In genomic region chr3:30600572-30600971, GRCh38 we compare ENCODE assay signal across 1 cellular context.
TF ChIP-seq lines count a peak whose summit lies in the region.

No MANE protein-coding gene starts in this region.

TF ChIP-seq in A549, 52 proteins besides CTCF, POLR2A, EP300 and RAD21 (continued from another document):
- TF ChIP-seq PBX3 (IDR thresholded peaks at IDR 0.05): no peak
- TF ChIP-seq HOXB5 (CRISPR knock-in tag; IDR thresholded peaks at IDR 0.05): no peak
- TF ChIP-seq FOSB (CRISPR knock-in tag; IDR thresholded peaks at IDR 0.05): no peak
- no peak for TF ChIP-seq ATOH8 (CRISPR knock-in tag; IDR thresholded peaks at IDR 0.05; ENCODE audit: low read depth)
- no peak for TF ChIP-seq BCL3 (IDR thresholded peaks at IDR 0.05)
- TF ChIP-seq ELK1 (IDR thresholded peaks at IDR 0.05; ENCODE audit: low read depth, low read length): no peak
- TF ChIP-seq E2F6 (IDR thresholded peaks at IDR 0.05; ENCODE audit: borderline replicate concordance, low read depth): no peak
